12 cellular contexts compared by ENCODE assay signal in the genomic region with DNA sequence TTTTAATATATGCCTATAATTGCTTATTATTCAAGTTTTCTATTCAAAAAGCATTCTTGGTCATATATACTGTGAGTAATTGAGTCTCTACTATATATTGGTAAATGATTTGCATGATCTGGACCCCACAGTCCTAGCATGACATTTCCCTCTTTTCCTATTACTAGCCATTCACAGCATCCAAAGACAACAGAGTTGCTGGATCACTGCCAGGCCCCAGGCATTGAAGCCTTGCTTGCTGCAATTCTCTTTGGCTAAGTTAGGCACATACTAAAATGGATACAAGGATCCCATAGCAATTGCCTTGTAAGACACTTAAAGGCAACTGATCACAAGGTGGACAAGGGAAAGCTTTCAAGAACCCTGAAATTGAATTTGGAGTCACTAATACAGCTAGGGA.
A peak's percentile ranks its signal among the peaks of the same experiment; 100 is the strongest.
DNase-seq lines count a peak whose midpoint lies in the region; FAIRE-seq and TF ChIP-seq lines count a peak whose summit lies in the region.
"Had no signal": no experiment of that assay in that cellular context is flagged by ENCODE, and none has a peak within 500 bp of the region (broad histone marks: within the 10 kb centered on the region; RNA-seq: fewer than 3 reads in every experiment).

No MANE protein-coding gene starts in this region.

- no peak overlapping the region for H3K9ac ChIP-seq in kidney (ENCODE audit: low read length in 2 of 2)

- no peak overlapping the region for H3K27ac ChIP-seq in kidney (ENCODE audit: low read depth in 2 of 2, low read length in 2 of 2)
- H3K27ac ChIP-seq in tibial nerve = no peak overlapping the region
- H3K27ac ChIP-seq: uterus had no signal

- H3K4me1 ChIP-seq in kidney (ENCODE audit: control insufficient read depth in 1 of 2, insufficient read depth in 1 of 2, low read depth in 1 of 2, low read length in 2 of 2) (no peaks in the 10 kb centered on the region), tibial nerve (no peaks in the 10 kb centered on the region)
- H3K4me1 ChIP-seq: uterus had no signal

- H3K27me3 ChIP-seq in tibial nerve = no peaks in the 10 kb centered on the region
- H3K27me3 ChIP-seq: uterus had no signal

- no peak for TF ChIP-seq EP300 in tibial nerve (IDR thresholded peaks at IDR 0.05)

- H3K9me3 ChIP-seq in kidney (ENCODE audit: control insufficient read depth in 1 of 2, low read length in 2 of 2) = no peaks in the 10 kb centered on the region
- no peaks in the 10 kb centered on the region for H3K9me3 ChIP-seq in tibial nerve
- H3K9me3 ChIP-seq: uterus had no signal

- no peak overlapping the region for H3K4me3 ChIP-seq in kidney (ENCODE audit: low read length in 2 of 2)
- H3K4me3 ChIP-seq in tibial nerve = no peak overlapping the region
- H3K4me3 ChIP-seq: uterus had no signal

- TF ChIP-seq CTCF in kidney (IDR thresholded peaks at IDR 0.05; ENCODE audit: borderline replicate concordance, extremely low read depth, insufficient read depth) (no peak), tibial nerve (IDR thresholded peaks at IDR 0.05) (no peak)

- DNase-seq in NCI-H2227 (lab: John Stamatoyannopoulos, UW; ENCODE audit: unreplicated experiment) = peak; percentile 27
- no peak for DNase-seq in NCI-H2227 treated with DMSO at 0.1 percent for 48 hours (lab: John Stamatoyannopoulos, UW)
- peak in 31 of 58 donors; percentile 0 to 47 (median 6) for DNase-seq in anterior cingulate cortex (lab: John Stamatoyannopoulos, UW)
- DNase-seq in kidney = peak; percentile 77
- peak; percentile 42 to 61 for DNase-seq in tibial nerve (ENCODE audit: low spot score in 2 of 2)
- DNase-seq in stimulated activated CD4-positive, alpha-beta T cell treated with anti-CD3 and anti-CD28 coated beads, Interleukin-4, amount 100 ng/mL, for 1 hour = no peak
- DNase-seq in stimulated activated CD4-positive, alpha-beta T cell treated with anti-CD3 and anti-CD28 coated beads, Interleukin-2, amount 100 ng/mL, for 48 hours = no peak
- DNase-seq in NCI-H526 (lab: John Stamatoyannopoulos, UW) = no peak
- DNase-seq: activated CD4-positive, alpha-beta T cell treated with anti-CD3 and anti-CD28 coated beads for 48 hours; central memory CD4-positive, alpha-beta T cell; naive thymus-derived CD4-positive, alpha-beta T cell; uterus had no signal

- intact Hi-C loops in kidney (cut with DNase I) = no loop called here

- H3K36me3 ChIP-seq in kidney (ENCODE audit: control insufficient read depth in 1 of 2, insufficient read depth in 2 of 2, low read length in 2 of 2) (no peaks in the 10 kb centered on the region), tibial nerve (no peaks in the 10 kb centered on the region)
- H3K36me3 ChIP-seq: uterus had no signal

- no peak for FAIRE-seq in kidney (lab: Jason Lieb, UNC)

- no peak for TF ChIP-seq POLR2A in tibial nerve (IDR thresholded peaks at IDR 0.05)

Comparison
In these comparisons a context has a peak if more than half of its experiments do, and no peak if none do; other contexts are left out.
1. DNase-seq: peak in NCI-H2227 (single experiment), anterior cingulate cortex (31 of 58), kidney (single experiment) and tibial nerve (2 of 2); none in NCI-H2227 treated with DMSO at 0.1 percent for 48 hours (single experiment), stimulated activated CD4-positive, alpha-beta T cell treated with anti-CD3 and anti-CD28 coated beads, Interleukin-4, amount 100 ng/mL, for 1 hour (single experiment), stimulated activated CD4-positive, alpha-beta T cell treated with anti-CD3 and anti-CD28 coated beads, Interleukin-2, amount 100 ng/mL, for 48 hours (0 of 2) and NCI-H526 (0 of 2).